1 cellular context compared by ENCODE assay signal in genomic region chr3:121630355-121630754, GRCh38.
TF ChIP-seq lines count a peak whose summit lies in the region.

No MANE protein-coding gene starts in this region.

TF ChIP-seq in WTC11, 78 proteins besides CTCF, POLR2A, EP300 and RAD21:
- TF ChIP-seq TCF7 (CRISPR knock-in tag; IDR thresholded peaks at IDR 0.05; ENCODE audit: low read depth) = no peak
- no peak for TF ChIP-seq ESRRA (CRISPR knock-in tag; IDR thresholded peaks at IDR 0.05; ENCODE audit: borderline replicate concordance)
- no peak for TF ChIP-seq SMAD3 (CRISPR knock-in tag; IDR thresholded peaks at IDR 0.05; ENCODE audit: borderline replicate concordance)
- TF ChIP-seq ARID4B (CRISPR knock-in tag; IDR thresholded peaks at IDR 0.05; ENCODE audit: borderline replicate concordance) = no peak
- TF ChIP-seq ELF4 (CRISPR knock-in tag; IDR thresholded peaks at IDR 0.05; ENCODE audit: low read depth) = no peak
- TF ChIP-seq ZNF416 (CRISPR knock-in tag; IDR thresholded peaks at IDR 0.05) = no peak
- TF ChIP-seq HMGA2 (CRISPR knock-in tag; IDR thresholded peaks at IDR 0.05) = no peak
- TF ChIP-seq MXD4 (CRISPR knock-in tag; IDR thresholded peaks at IDR 0.05; ENCODE audit: borderline replicate concordance) = no peak
- no peak for TF ChIP-seq AR (CRISPR knock-in tag; IDR thresholded peaks at IDR 0.05)
